8 cellular contexts compared by ENCODE assay signal in genomic region chr4:94758700-94759399, GRCh38. TPM values are rescaled to one million over a fixed set of nuclear protein-coding genes. Genes with fewer than 3 reads are reported as not detected.
A peak's percentile ranks its signal among the peaks of the same experiment; 100 is the strongest.
DNase-seq lines count a peak whose midpoint lies in the region; ATAC-seq and TF ChIP-seq lines count a peak whose summit lies in the region.

No MANE protein-coding gene starts in this region.

- ATAC-seq in natural killer cell (no peak), HG03139 (IDR thresholded peaks at IDR 0.05; ENCODE audit: unreplicated experiment) (no peak), GM21381 (IDR thresholded peaks at IDR 0.05; ENCODE audit: unreplicated experiment) (no peak)

- DNase-seq in AG20443 (ENCODE audit: low spot score) (peak; percentile 11), NCI-H748 (lab: John Stamatoyannopoulos, UW; ENCODE audit: unreplicated experiment) (peak; percentile 21), natural killer cell (no peak), AG08396 (ENCODE audit: low spot score) (no peak), NOMO-1 (lab: John Stamatoyannopoulos, UW; ENCODE audit: unreplicated experiment in 2 of 2) (no peak)

- H3K27me3 Mint-ChIP-seq in natural killer cell (ENCODE audit: low read depth in 2 of 2): peaks cover 54 to 89% of the 10 kb centered on the region in 2 donors

- H3K36me3 Mint-ChIP-seq in natural killer cell: no peaks in the 10 kb centered on the region

- no peaks in the 10 kb centered on the region for H3K4me1 ChIP-seq in esophagus (ENCODE audit: control insufficient read depth in 2 of 2, insufficient read depth in 2 of 2, low read length in 1 of 2)

- no peak for TF ChIP-seq CTCF in natural killer cell (IDR thresholded peaks at IDR 0.05)

- H3K4me3 ChIP-seq in esophagus (ENCODE audit: low read depth in 1 of 2, low read length in 2 of 2): peak overlapping the region; percentile 61 to 68

- no peaks in the 10 kb centered on the region for H3K9me3 ChIP-seq in esophagus (ENCODE audit: control insufficient read depth in 2 of 2, insufficient read depth in 1 of 2, low read depth in 1 of 2, low read length in 1 of 2)

- peak overlapping the region in 1 of 2 donors; percentile 20 for H3K27ac ChIP-seq in esophagus (ENCODE audit: low read depth in 2 of 2, low read length in 1 of 2)

- peak overlapping the region; percentile 65 for H3K4me3 Mint-ChIP-seq in natural killer cell

- H3K27me3 ChIP-seq in esophagus (ENCODE audit: control insufficient read depth in 1 of 2, insufficient read depth in 2 of 2, low read length in 2 of 2): peaks cover 6 to 11% of the 10 kb centered on the region in 2 donors

- no peaks in the 10 kb centered on the region for H3K9me3 Mint-ChIP-seq in natural killer cell

- intact Hi-C loops in natural killer cell (cut with micrococcal nuclease): no loop called here

- no peak overlapping the region for H3K27ac Mint-ChIP-seq in natural killer cell

- H3K36me3 ChIP-seq in esophagus (ENCODE audit: control insufficient read depth in 2 of 2, insufficient read depth in 2 of 2, low read length in 1 of 2): no peaks in the 10 kb centered on the region

- peaks cover 0 to 7% of the 10 kb centered on the region in 2 donors for H3K4me1 Mint-ChIP-seq in natural killer cell

- 30 to 40% methylated on average over 19 of the region's 19 CpGs for WGBS in esophagus, 2 donors

RNA-seq across cellular contexts. Expression of gene BMPR1B, which starts 1.1 kb away (rescaled TPM):
- polyA plus RNA-seq in esophagus: under 1 TPM; 0.18 to 0.22 TPM
- total RNA-seq in natural killer cell: under 1 TPM in 1 of 3 donors, not detected in 2; 0.25 TPM

Comparison
In these comparisons a context has a peak if more than half of its experiments do, and no peak if none do; other contexts are left out.
1. DNase-seq: peak in AG20443 (single experiment) and NCI-H748 (single experiment); none in natural killer cell (single experiment), AG08396 (single experiment) and NOMO-1 (0 of 2).